13 cellular contexts compared by ENCODE assay signal in the genomic region with DNA sequence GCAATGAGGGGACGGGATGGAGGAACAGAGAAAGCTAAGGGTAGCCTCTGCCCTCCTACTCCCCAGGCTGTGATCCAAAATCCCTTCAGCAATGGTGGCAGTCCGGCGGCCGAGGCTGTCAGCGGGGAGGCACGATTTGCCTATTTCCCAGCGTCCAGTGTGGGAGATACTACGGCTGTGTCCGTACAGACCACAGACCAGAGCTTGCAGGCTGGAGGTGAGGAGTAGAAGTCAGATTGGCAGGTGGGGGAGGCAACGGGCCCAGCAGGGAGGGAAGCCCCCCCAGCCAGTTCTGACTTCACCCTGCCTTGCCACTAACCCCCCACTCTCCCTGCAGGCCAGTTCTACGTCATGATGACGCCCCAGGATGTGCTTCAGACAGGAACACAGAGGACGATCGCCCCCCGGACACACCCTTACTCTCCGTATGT. TPM values are rescaled to one million over a fixed set of nuclear protein-coding genes. Genes with fewer than 3 reads are reported as not detected.
DNase-seq lines count a peak whose midpoint lies in the region; ATAC-seq, FAIRE-seq and TF ChIP-seq lines count a peak whose summit lies in the region.
"Had no signal": no experiment of that assay in that cellular context is flagged by ENCODE, and none has a peak within 500 bp of the region (broad histone marks: within the 10 kb centered on the region; RNA-seq: fewer than 3 reads in every experiment).

No MANE protein-coding gene starts in this region.

- H3K9ac ChIP-seq in GM12878 (ENCODE audit: control insufficient read depth, insufficient read depth, low read length), result peak overlapping the region; percentile 18; the same call in 1 of the 2 replicates

- no peaks in the 10 kb centered on the region for H3K27me3 ChIP-seq in GM12878 (replicated peaks in 1 of 2; ENCODE audit: control insufficient read depth in 2 of 2, insufficient read depth in 2 of 2, low read length in 1 of 2)
- H3K27me3 ChIP-seq in vagina, result no peaks in the 10 kb centered on the region
- H3K27me3 ChIP-seq: cardiac muscle cell, foreskin keratinocyte had no signal

- H3K27ac Mint-ChIP-seq in naive thymus-derived CD8-positive, alpha-beta T cell, result peak overlapping the region in 9 of 10 donors; percentile 57 to 90 (median 81)

- FAIRE-seq in GM12878 (lab: Jason Lieb, UNC), result no peak

- H3K4me1 ChIP-seq in GM12878 (ENCODE audit: control insufficient read depth, insufficient read depth, low read length) (peaks cover 17% of the 10 kb centered on the region), vagina (peaks cover 47% of the 10 kb centered on the region)
- H3K4me1 ChIP-seq: foreskin keratinocyte had no signal

- no peak overlapping the region for H2AFZ ChIP-seq in GM12878 (ENCODE audit: control insufficient read depth, low read depth, low read length)
- H2AFZ ChIP-seq: GM23248 had no signal

- POLR2A ChIA-PET in GM12878 (lab: Charles Lee), result interaction anchor here (0.7 to 1.1 kb wide), 2 partner anchors 16 to 34 kb away, joined by 3 to 8 read pairs; no protein-coding TSS in a partner anchor
- POLR2A ChIA-PET in naive thymus-derived CD8-positive, alpha-beta T cell (lab: Charles Lee), result interaction anchor here (0.9 to 1.7 kb wide), 2 partner anchors 11 to 76 kb away, joined by 4 to 6 read pairs; no protein-coding TSS in a partner anchor

- no peaks in the 10 kb centered on the region for H3K27me3 Mint-ChIP-seq in naive thymus-derived CD8-positive, alpha-beta T cell

- no peak for TF ChIP-seq RAD21 in GM12878 (IDR thresholded peaks at IDR 0.05; ENCODE audit: insufficient read depth, low read depth, low read length)

- peak overlapping the region; percentile 97 for H3K27ac ChIP-seq in C4-2B
- H3K27ac ChIP-seq in GM12878 (ENCODE audit: control insufficient read depth, insufficient read depth), result no peak overlapping the region
- H3K27ac ChIP-seq in vagina, result no peak overlapping the region
- H3K27ac ChIP-seq: foreskin keratinocyte, GM23248 had no signal

- TF ChIP-seq POLR2A in GM12878 (IDR thresholded peaks at IDR 0.05; ENCODE audit: low read depth, low read length) (no peak), vagina (IDR thresholded peaks at IDR 0.05) (no peak)

- H3K4me3 ChIP-seq in HFF-Myc (replicated peaks; ENCODE audit: low read depth, low read length), result peak overlapping the region; percentile 48
- peak overlapping the region; percentile 61; the same call in 1 of the 2 replicates for H3K4me3 ChIP-seq in GM12878
- peak overlapping the region in 1 of 2 donors; percentile 76 for H3K4me3 ChIP-seq in vagina

- no TSS peak for BruUV-seq in GM12878 (replicated peaks; lab: Mats Ljungman, UMichigan)

- DNase-seq in HFF-Myc (ENCODE audit: extremely low read depth, low read depth) (no peak), GM12878 (ENCODE audit: low read depth, low spot score) (no peak), G401 (ENCODE audit: low spot score) (no peak), NCI-H1436 treated with DMSO at 0.1 percent for 48 hours (lab: John Stamatoyannopoulos, UW) (no peak), vagina (ENCODE audit: extremely low spot score in 2 of 2) (no peak)
- no peak for DNase-seq in naive thymus-derived CD8-positive, alpha-beta T cell
- DNase-seq: activated CD4-positive, alpha-beta T cell treated with anti-CD3 and anti-CD28 coated beads for 48 hours; foreskin keratinocyte; GM23248; stimulated activated CD8-positive, alpha-beta memory T cell treated with anti-CD3 and anti-CD28 coated beads, Interleukin-4, amount 100 ng/mL, for 48 hours had no signal

- RAD21 ChIA-PET in GM12878 (lab: Charles Lee; ENCODE audit: unreplicated experiment), result interaction anchor here (0.6 kb wide), 1 partner anchor 129 kb away, joined by 4 read pairs; no protein-coding TSS in a partner anchor

- peaks cover 11 to 23% of the 10 kb centered on the region in 2 experiments for H3K36me3 ChIP-seq in GM12878 (ENCODE audit: control insufficient read depth in 2 of 2, insufficient read depth in 2 of 2, low read length in 1 of 2)
- peaks cover 8 to 51% of the 10 kb centered on the region in 2 donors for H3K36me3 ChIP-seq in vagina

- ATAC-seq in GM12878 (no peak), GM21515 (IDR thresholded peaks at IDR 0.05; ENCODE audit: unreplicated experiment) (no peak)
- ATAC-seq in naive thymus-derived CD8-positive, alpha-beta T cell, result no peak

- CTCF ChIA-PET in GM12878 (lab: Yijun Ruan, JAX), result interaction anchor here (0.7 to 2.8 kb wide), 7 partner anchors 11 to 238 kb away, joined by 3 to 12 read pairs (median 4); no protein-coding TSS in a partner anchor

- H3K9me3 Mint-ChIP-seq in naive thymus-derived CD8-positive, alpha-beta T cell, result no peaks in the 10 kb centered on the region

- intact Hi-C loops in GM12878 (cut with micrococcal nuclease; ENCODE audit: unreplicated experiment) (no loop called here), vagina (cut with DNase I) (loop anchor here (10.0 kb wide), 1 partner anchor 206 kb away; no protein-coding TSS in a partner anchor)

- SMC1A ChIA-PET in GM12878 (lab: Charles Lee; ENCODE audit: uncharacterized antibody, unreplicated experiment), result interaction anchor here (1.0 kb wide), 1 partner anchor 199 kb away, joined by 4 read pairs; no protein-coding TSS in a partner anchor

- TF ChIP-seq CTCF in C4-2B (conservative IDR thresholded peaks at IDR 0.05), result no peak
- no peak for TF ChIP-seq CTCF in HFF-Myc (IDR thresholded peaks at IDR 0.05; ENCODE audit: low read depth, low read length, missing control alignments)
- TF ChIP-seq CTCF in GM12878 (IDR thresholded peaks at IDR 0.05 in 2 of 3, conservative IDR thresholded peaks at IDR 0.05 in 1 of 3; ENCODE audit: control insufficient read depth in 2 of 3, extremely low read depth in 1 of 3, insufficient read depth in 1 of 3, low read depth in 3 of 3, low read length in 3 of 3), result no peak
- no peak for TF ChIP-seq CTCF in vagina (IDR thresholded peaks at IDR 0.05)

- H4K20me1 ChIP-seq in GM12878 (ENCODE audit: control insufficient read depth, insufficient read depth), result no peaks in the 10 kb centered on the region

- H3K4me2 ChIP-seq in GM12878 (ENCODE audit: control insufficient read depth, insufficient read depth), result peak overlapping the region; percentile 90

- peaks cover 0 to 56% (median 5%) of the 10 kb centered on the region in 3 donors for H3K36me3 Mint-ChIP-seq in naive thymus-derived CD8-positive, alpha-beta T cell

- 94% methylated on average over 16 of the region's 16 CpGs for WGBS in GM12878 (ENCODE audit: insufficient coverage, insufficient replicate concordance, low lambda C conversion rate, missing lambda C conversion rate)

- peaks cover 32% of the 10 kb centered on the region for H3K79me2 ChIP-seq in GM12878 (ENCODE audit: control insufficient read depth, insufficient read depth, low read length)

- H3K4me1 Mint-ChIP-seq in naive thymus-derived CD8-positive, alpha-beta T cell, result peaks cover 21 to 50% (median 46%) of the 10 kb centered on the region in 4 donors

- peak overlapping the region; percentile 64 to 89 (median 72) for H3K4me3 Mint-ChIP-seq in naive thymus-derived CD8-positive, alpha-beta T cell

- H3K9me3 ChIP-seq in GM12878 (replicated peaks; ENCODE audit: control insufficient read depth, insufficient read depth, low read length) (no peaks in the 10 kb centered on the region), vagina (no peaks in the 10 kb centered on the region)

- in situ Hi-C loops in GM12878 (cut with MboI) (loop anchor here (5.0 kb wide), 1 partner anchor 197 kb away; no protein-coding TSS in a partner anchor), G401 (cut with HindIII; ENCODE audit: low sequenced_read_pairs) (no loop called here)

- TF ChIP-seq EP300 in GM12878 (IDR thresholded peaks at IDR 0.05; ENCODE audit: borderline replicate concordance in 1 of 2, control insufficient read depth in 1 of 2, low read depth in 2 of 2, low read length in 2 of 2), result no peak

RNA-seq across cellular contexts. Expression of gene USF2, which starts 1.6 kb away (rescaled TPM):
- 101 and 123 TPM in 2 replicates for total RNA-seq in GM12878 (2013; cell fraction: nucleolus; rRNA removed)
- total RNA-seq in GM12878 (2014; rRNA removed) (80.2 and 94.2 TPM in 2 replicates), GM12878 (2014; rRNA removed; fragmentation: Illumina TruSeq; extraction: Trizol) (49.2 and 62.2 TPM in 2 replicates), GM12878 (2021) (131 and 143 TPM in 2 replicates), vagina (95.5 TPM)
- 38.1 TPM for polyA plus RNA-seq in GM12878 (2011; ENCODE audit: low read depth)
- polyA plus RNA-seq in GM12878 (2011; rRNA removed) (108 and 157 TPM in 2 replicates), GM12878 (2014; fragmentation: Illumina TruSeq; extraction: Trizol) (47.1 and 68.9 TPM in 2 replicates), GM12878 (2014; fragmentation: Nextera tagmentation; extraction: Ambion mirVana) (1 to 10 TPM in 1 of 2 experiments, under 1 TPM in 1; 0.56 to 2.1 TPM), GM12878 (2014; rRNA removed) (131 and 157 TPM in 2 replicates), GM12878 (2016; fragmentation: Nextera tagmentation; extraction: Ambion mirVana) (10 to 100 TPM; 13.4 to 13.6 TPM)
- 108 and 167 TPM in 2 replicates for polyA plus RNA-seq in GM12878 (2011; cell fraction: cytosol; rRNA removed)
- polyA plus RNA-seq in GM12878 (2011; cell fraction: nucleus; rRNA removed), result 228 and 254 TPM in 2 replicates
- polyA plus RNA-seq in GM12878 (2012), result 133 and 151 TPM in 2 replicates
- 84.5 and 85.5 TPM in 2 replicates for polyA minus RNA-seq in GM12878 (2011; rRNA and poly(A)+ RNA removed)
- polyA minus RNA-seq in GM12878 (2011; cell fraction: cytosol; rRNA and poly(A)+ RNA removed), result 46.8 and 58.7 TPM in 2 replicates
- 33.0 and 57.6 TPM in 2 replicates for polyA minus RNA-seq in GM12878 (2011; cell fraction: nucleus; rRNA and poly(A)+ RNA removed)
- 100 to 1,000 TPM; 226 to 232 TPM for total RNA-seq in naive thymus-derived CD8-positive, alpha-beta T cell
- polyA plus RNA-seq in naive thymus-derived CD8-positive, alpha-beta T cell, result 1 to 10 TPM; 4.5 to 6.9 (median 5.2) TPM
- 90.7 and 98.8 TPM in 2 replicates for total RNA-seq in G401 (2014; rRNA removed; shearing (Covaris generic))

RNA-seq across cellular contexts. Expression of gene HAMP, which starts 11.9 kb away (rescaled TPM):
- 0.17 TPM in 1 of 2 replicates, not detected in the other for total RNA-seq in GM12878 (2013; cell fraction: nucleolus; rRNA removed)
- 0.45 TPM in 1 of 2 replicates, not detected in the other for total RNA-seq in GM12878 (2014; rRNA removed)
- total RNA-seq in GM12878 (2014; rRNA removed; fragmentation: Illumina TruSeq; extraction: Trizol), result 0.36 TPM in 1 of 2 replicates, not detected in the other
- total RNA-seq in GM12878 (2021), result not detected in 2 replicates
- polyA plus RNA-seq in GM12878 (2011; ENCODE audit: low read depth), result 0.31 TPM
- 0.03 TPM in 1 of 2 replicates, not detected in the other for polyA plus RNA-seq in GM12878 (2011; rRNA removed)
- 0.15 TPM in 1 of 2 replicates, not detected in the other for polyA plus RNA-seq in GM12878 (2011; cell fraction: cytosol; rRNA removed)
- polyA plus RNA-seq in GM12878 (2011; cell fraction: nucleus; rRNA removed), result 0.42 and 0.45 TPM in 2 replicates
- polyA plus RNA-seq in GM12878 (2012), result 0.17 and 0.26 TPM in 2 replicates
- polyA plus RNA-seq in GM12878 (2014; fragmentation: Illumina TruSeq; extraction: Trizol), result 0.10 TPM in 1 of 2 replicates, not detected in the other
- under 1 TPM; 0.58 to 0.71 TPM for polyA plus RNA-seq in GM12878 (2014; fragmentation: Nextera tagmentation; extraction: Ambion mirVana)
- 0.53 TPM in 1 of 2 replicates, not detected in the other for polyA plus RNA-seq in GM12878 (2014; rRNA removed)
- under 1 TPM; 0.23 to 0.63 TPM for polyA plus RNA-seq in GM12878 (2016; fragmentation: Nextera tagmentation; extraction: Ambion mirVana)
- 0.07 and 0.15 TPM in 2 replicates for polyA minus RNA-seq in GM12878 (2011; rRNA and poly(A)+ RNA removed)
- polyA minus RNA-seq in GM12878 (2011; cell fraction: cytosol; rRNA and poly(A)+ RNA removed), result not detected in 2 replicates
- polyA minus RNA-seq in GM12878 (2011; cell fraction: nucleus; rRNA and poly(A)+ RNA removed), result 0.24 and 0.77 TPM in 2 replicates
- 1 to 10 TPM; 2.5 to 2.6 TPM for total RNA-seq in naive thymus-derived CD8-positive, alpha-beta T cell
- polyA plus RNA-seq in naive thymus-derived CD8-positive, alpha-beta T cell, result under 1 TPM in 1 of 3 donors, not detected in 2; 0.06 TPM
- total RNA-seq in G401 (2014; rRNA removed; shearing (Covaris generic)), result not detected in 2 replicates
- total RNA-seq in vagina, result not detected
- total RNA-seq: foreskin keratinocyte, GM23248 had no signal
- polyA plus RNA-seq: foreskin keratinocyte, GM23248 had no signal

RNA-seq across cellular contexts. Expression of gene MAG, which starts 21.6 kb away (rescaled TPM):
- total RNA-seq in GM12878 (2013; cell fraction: nucleolus; rRNA removed), result 1.0 and 2.8 TPM in 2 replicates
- total RNA-seq in GM12878 (2014; rRNA removed), result 0.11 and 0.17 TPM in 2 replicates
- 0.05 and 0.09 TPM in 2 replicates for total RNA-seq in GM12878 (2014; rRNA removed; fragmentation: Illumina TruSeq; extraction: Trizol)
- 0.27 and 0.56 TPM in 2 replicates for total RNA-seq in GM12878 (2021)
- not detected for polyA plus RNA-seq in GM12878 (2011; ENCODE audit: low read depth)
- polyA plus RNA-seq in GM12878 (2011; rRNA removed), result 0.03 and 0.23 TPM in 2 replicates
- 0.10 and 0.13 TPM in 2 replicates for polyA plus RNA-seq in GM12878 (2011; cell fraction: cytosol; rRNA removed)
- 0.26 and 0.28 TPM in 2 replicates for polyA plus RNA-seq in GM12878 (2011; cell fraction: nucleus; rRNA removed)
- 0.11 TPM in 1 of 2 replicates, not detected in the other for polyA plus RNA-seq in GM12878 (2012)
- 0.06 TPM in 2 replicates for polyA plus RNA-seq in GM12878 (2014; fragmentation: Illumina TruSeq; extraction: Trizol)
- polyA plus RNA-seq in GM12878 (2014; fragmentation: Nextera tagmentation; extraction: Ambion mirVana), result not detected
- 0.63 and 0.82 TPM in 2 replicates for polyA plus RNA-seq in GM12878 (2014; rRNA removed)
- under 1 TPM; 0.16 to 0.23 TPM for polyA plus RNA-seq in GM12878 (2016; fragmentation: Nextera tagmentation; extraction: Ambion mirVana)
- 0.10 and 0.22 TPM in 2 replicates for polyA minus RNA-seq in GM12878 (2011; rRNA and poly(A)+ RNA removed)
- polyA minus RNA-seq in GM12878 (2011; cell fraction: cytosol; rRNA and poly(A)+ RNA removed), result 0.53 TPM in 1 of 2 replicates, not detected in the other
- not detected in 2 replicates for polyA minus RNA-seq in GM12878 (2011; cell fraction: nucleus; rRNA and poly(A)+ RNA removed)
- not detected for total RNA-seq in naive thymus-derived CD8-positive, alpha-beta T cell
- under 1 TPM in 1 of 3 donors, not detected in 2; 0.08 TPM for polyA plus RNA-seq in naive thymus-derived CD8-positive, alpha-beta T cell
- total RNA-seq in G401 (2014; rRNA removed; shearing (Covaris generic)), result not detected in 2 replicates
- total RNA-seq in vagina, result not detected
- total RNA-seq: foreskin keratinocyte, GM23248 had no signal
- polyA plus RNA-seq: foreskin keratinocyte, GM23248 had no signal

RNA-seq across cellular contexts. Expression of gene LSR, which starts 21.6 kb away (rescaled TPM):
- 33.1 and 34.6 TPM in 2 replicates for total RNA-seq in GM12878 (2013; cell fraction: nucleolus; rRNA removed)
- total RNA-seq in GM12878 (2014; rRNA removed) (36.9 and 48.1 TPM in 2 replicates), GM12878 (2014; rRNA removed; fragmentation: Illumina TruSeq; extraction: Trizol) (7.5 and 14.4 TPM in 2 replicates), GM12878 (2021) (44.1 and 48.8 TPM in 2 replicates), vagina (32.9 TPM)
- polyA plus RNA-seq in GM12878 (2011; ENCODE audit: low read depth), result 7.4 TPM
- polyA plus RNA-seq in GM12878 (2011; rRNA removed) (6.1 and 24.3 TPM in 2 replicates), GM12878 (2014; fragmentation: Illumina TruSeq; extraction: Trizol) (3.3 and 12.4 TPM in 2 replicates), GM12878 (2014; fragmentation: Nextera tagmentation; extraction: Ambion mirVana) (under 1 TPM; 0.26 to 0.84 TPM), GM12878 (2014; rRNA removed) (28.3 and 37.6 TPM in 2 replicates), GM12878 (2016; fragmentation: Nextera tagmentation; extraction: Ambion mirVana) (10 to 100 TPM; 35.7 to 53.9 TPM)
- polyA plus RNA-seq in GM12878 (2011; cell fraction: cytosol; rRNA removed), result 22.8 and 24.7 TPM in 2 replicates
- polyA plus RNA-seq in GM12878 (2011; cell fraction: nucleus; rRNA removed), result 64.4 and 68.8 TPM in 2 replicates
- 20.0 and 27.4 TPM in 2 replicates for polyA plus RNA-seq in GM12878 (2012)
- 21.7 and 34.3 TPM in 2 replicates for polyA minus RNA-seq in GM12878 (2011; rRNA and poly(A)+ RNA removed)
- 35.6 and 45.4 TPM in 2 replicates for polyA minus RNA-seq in GM12878 (2011; cell fraction: cytosol; rRNA and poly(A)+ RNA removed)
- polyA minus RNA-seq in GM12878 (2011; cell fraction: nucleus; rRNA and poly(A)+ RNA removed), result 41.6 and 85.2 TPM in 2 replicates
- total RNA-seq in naive thymus-derived CD8-positive, alpha-beta T cell, result 10 to 100 TPM; 57.4 to 59.9 TPM
- polyA plus RNA-seq in naive thymus-derived CD8-positive, alpha-beta T cell, result 100 to 1,000 TPM in 1 of 3 donors, 10 to 100 TPM in 2; 36.7 to 106 (median 65.7) TPM
- 16.7 and 18.7 TPM in 2 replicates for total RNA-seq in G401 (2014; rRNA removed; shearing (Covaris generic))
- total RNA-seq: GM23248 had no signal

RNA-seq across cellular contexts. Expression of gene FAM187B, which starts 41.9 kb away (rescaled TPM):
- not detected in 2 replicates for total RNA-seq in GM12878 (2013; cell fraction: nucleolus; rRNA removed)
- total RNA-seq in GM12878 (2014; rRNA removed) (not detected in 2 replicates), GM12878 (2014; rRNA removed; fragmentation: Illumina TruSeq; extraction: Trizol) (not detected in 2 replicates), GM12878 (2021) (not detected in 2 replicates), vagina (not detected)
- not detected for polyA plus RNA-seq in GM12878 (2011; ENCODE audit: low read depth)
- polyA plus RNA-seq in GM12878 (2011; rRNA removed) (0.05 TPM in 1 of 2 replicates, not detected in the other), GM12878 (2014; fragmentation: Illumina TruSeq; extraction: Trizol) (not detected in 2 replicates), GM12878 (2014; fragmentation: Nextera tagmentation; extraction: Ambion mirVana) (not detected), GM12878 (2014; rRNA removed) (not detected in 2 replicates), GM12878 (2016; fragmentation: Nextera tagmentation; extraction: Ambion mirVana) (not detected)
- polyA plus RNA-seq in GM12878 (2011; cell fraction: cytosol; rRNA removed), result not detected in 2 replicates
- polyA plus RNA-seq in GM12878 (2011; cell fraction: nucleus; rRNA removed), result not detected in 2 replicates
- not detected in 2 replicates for polyA plus RNA-seq in GM12878 (2012)
- not detected in 2 replicates for polyA minus RNA-seq in GM12878 (2011; rRNA and poly(A)+ RNA removed)
- polyA minus RNA-seq in GM12878 (2011; cell fraction: cytosol; rRNA and poly(A)+ RNA removed), result not detected in 2 replicates
- not detected in 2 replicates for polyA minus RNA-seq in GM12878 (2011; cell fraction: nucleus; rRNA and poly(A)+ RNA removed)
- not detected for total RNA-seq in naive thymus-derived CD8-positive, alpha-beta T cell
- not detected for polyA plus RNA-seq in naive thymus-derived CD8-positive, alpha-beta T cell
- not detected in 2 replicates for total RNA-seq in G401 (2014; rRNA removed; shearing (Covaris generic))
- total RNA-seq: cardiac muscle cell, foreskin keratinocyte, GM23248 had no signal
- polyA plus RNA-seq: cardiac muscle cell, foreskin keratinocyte, GM23248 had no signal
